In the genomic region with DNA sequence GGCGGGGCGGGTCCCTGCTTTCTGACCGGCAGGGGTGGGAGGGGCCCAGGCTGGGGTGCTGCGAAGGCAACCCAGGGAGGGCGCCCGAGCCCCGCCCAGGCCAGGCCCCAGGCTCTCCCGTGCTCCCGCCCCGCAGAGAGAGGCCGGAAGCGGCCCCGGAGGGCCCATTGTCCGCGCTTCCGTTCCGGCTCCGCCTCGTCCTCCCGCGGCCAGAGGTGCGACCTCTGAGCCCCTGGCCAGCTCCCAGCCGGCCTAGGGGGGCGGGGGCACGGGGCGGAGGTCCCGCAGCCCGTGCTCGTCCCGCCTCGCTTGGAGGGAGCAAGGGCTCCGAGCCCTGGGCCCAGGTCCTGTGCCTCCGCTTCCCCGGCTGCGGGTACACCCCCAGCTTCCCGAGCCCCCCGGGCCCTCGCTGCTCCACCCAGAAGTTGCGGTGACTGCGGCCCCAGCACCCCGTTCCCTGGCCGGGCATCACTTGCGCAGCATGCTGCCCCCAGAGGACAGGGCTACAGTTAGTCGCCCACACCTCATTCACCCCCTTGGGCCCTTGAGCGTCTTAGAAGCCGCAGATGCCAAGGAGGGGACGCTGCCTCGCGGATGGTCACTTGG, we compare ENCODE assay signal across 8 cellular contexts. TPM values are rescaled to one million over a fixed set of nuclear protein-coding genes. Genes with fewer than 3 reads are reported as not detected.
DNase-seq lines count a peak whose midpoint lies in the region; ATAC-seq and TF ChIP-seq lines count a peak whose summit lies in the region.

No MANE protein-coding gene starts in this region.

- TF ChIP-seq POLR2A in adrenal gland (IDR thresholded peaks at IDR 0.05), result peak; percentile 28 to 32

- peak overlapping the region; percentile 73 to 92 (median 89) for H3K27ac ChIP-seq in adrenal gland
- peak overlapping the region; percentile 91 for H3K27ac ChIP-seq in psoas muscle

- H3K4me1 ChIP-seq in adrenal gland (replicated peaks in 1 of 2), result peaks cover 32 to 46% of the 10 kb centered on the region in 2 donors
- H3K4me1 ChIP-seq in psoas muscle, result peaks cover 25% of the 10 kb centered on the region

- no peaks in the 10 kb centered on the region for H3K27me3 ChIP-seq in adrenal gland
- no peaks in the 10 kb centered on the region for H3K27me3 ChIP-seq in psoas muscle (ENCODE audit: insufficient read depth in 3 of 3, low read length in 2 of 3)

- H3K4me3 ChIP-seq in adrenal gland (peak overlapping the region in 2 of 4 donors; percentile 4 to 30), psoas muscle (peak overlapping the region; percentile 76)

- H3K36me3 ChIP-seq in adrenal gland (replicated peaks in 1 of 2) (no peaks in the 10 kb centered on the region), psoas muscle (ENCODE audit: insufficient read depth in 1 of 2, low read depth in 1 of 2) (no peaks in the 10 kb centered on the region)

- in situ Hi-C loops in SK-MEL-5 (cut with HindIII; ENCODE audit: low pct_unique_long_range_greater_than_20kb, low sequenced_read_pairs), result no loop called here

- intact Hi-C loops in adrenal gland (cut with DNase I), result loop anchor here in 1 of 2 donors (5.0 kb wide), 1 partner anchor 305 kb away; no protein-coding TSS in a partner anchor
- intact Hi-C loops in left ventricle myocardium superior (cut with micrococcal nuclease), result loop anchor here (10.0 kb wide), 1 partner anchor 132 kb away; no protein-coding TSS in a partner anchor
- intact Hi-C loops in psoas muscle (cut with DNase I), result loop anchor here (1.0 to 5.0 kb wide), 4 partner anchors 137 to 375 kb away; no protein-coding TSS in a partner anchor

- peak; percentile 91 for DNase-seq in ELF-1 (ENCODE audit: low read depth, low spot score)
- peak; percentile 88 for DNase-seq in HPDE6-E6E7 (ENCODE audit: extremely low spot score)
- peak; percentile 73 for DNase-seq in SK-MEL-5 (ENCODE audit: low read depth, low spot score)
- peak; percentile 78 to 92 (median 86) for DNase-seq in adrenal gland
- peak; percentile 98 for DNase-seq in left ventricle myocardium superior
- peak; percentile 96 to 97 for DNase-seq in psoas muscle
- no peak for DNase-seq in NCI-H446 treated with DMSO at 0.1 percent for 48 hours (lab: John Stamatoyannopoulos, UW)

- 22 to 66% (median 26%) methylated on average over 10 to 49 of the region's 49 CpGs for WGBS in adrenal gland, 4 donors
- 0 to 1% (median 1%) methylated on average over 36 to 49 of the region's 49 CpGs for WGBS in psoas muscle, 3 donors

- TF ChIP-seq CTCF in adrenal gland (IDR thresholded peaks at IDR 0.05) (no peak), psoas muscle (IDR thresholded peaks at IDR 0.05) (peak; percentile 6)

- H3K9me3 ChIP-seq in adrenal gland (replicated peaks in 1 of 3), result no peaks in the 10 kb centered on the region
- H3K9me3 ChIP-seq in psoas muscle, result no peaks in the 10 kb centered on the region

- ATAC-seq in GM21367 (IDR thresholded peaks at IDR 0.05; ENCODE audit: unreplicated experiment) (peak; percentile 94), left ventricle myocardium superior (peak; percentile 90), psoas muscle (peak; percentile 92 to 93 (median 92))

RNA-seq across cellular contexts. Expression of gene PLXND1, which starts 20.4 kb away (rescaled TPM):
- 17.6 and 21.8 TPM in 2 replicates for total RNA-seq in SK-MEL-5 (2014; rRNA removed; shearing (Covaris generic))
- 35.7 and 43.2 TPM in 2 replicates for polyA plus RNA-seq in SK-MEL-5 (2015; cell fraction: cytosol; rRNA removed)
- polyA plus RNA-seq in SK-MEL-5 (2015; cell fraction: nucleus; rRNA removed), result 63.1 and 64.5 TPM in 2 replicates
- total RNA-seq in adrenal gland, result 100 to 1,000 TPM; 101 to 191 (median 149) TPM
- polyA plus RNA-seq in adrenal gland, result 100 to 1,000 TPM in 2 of 3 donors, 10 to 100 TPM in 1; 41.2 to 370 (median 130) TPM
- 56.6 TPM for total RNA-seq in left ventricle myocardium superior
- 10 to 100 TPM; 28.2 to 49.9 (median 31.9) TPM for total RNA-seq in psoas muscle
- 10 to 100 TPM; 15.5 to 24.0 (median 20.7) TPM for polyA plus RNA-seq in psoas muscle
